ENCODE assay signal across 1 cellular context in genomic region chr20:19832875-19833274, GRCh38.
TF ChIP-seq lines count a peak whose summit lies in the region.

No MANE protein-coding gene starts in this region.

TF ChIP-seq in HepG2, 621 proteins besides CTCF, POLR2A, EP300 and RAD21 (continued from another document):
- TF ChIP-seq, protein P1, sequence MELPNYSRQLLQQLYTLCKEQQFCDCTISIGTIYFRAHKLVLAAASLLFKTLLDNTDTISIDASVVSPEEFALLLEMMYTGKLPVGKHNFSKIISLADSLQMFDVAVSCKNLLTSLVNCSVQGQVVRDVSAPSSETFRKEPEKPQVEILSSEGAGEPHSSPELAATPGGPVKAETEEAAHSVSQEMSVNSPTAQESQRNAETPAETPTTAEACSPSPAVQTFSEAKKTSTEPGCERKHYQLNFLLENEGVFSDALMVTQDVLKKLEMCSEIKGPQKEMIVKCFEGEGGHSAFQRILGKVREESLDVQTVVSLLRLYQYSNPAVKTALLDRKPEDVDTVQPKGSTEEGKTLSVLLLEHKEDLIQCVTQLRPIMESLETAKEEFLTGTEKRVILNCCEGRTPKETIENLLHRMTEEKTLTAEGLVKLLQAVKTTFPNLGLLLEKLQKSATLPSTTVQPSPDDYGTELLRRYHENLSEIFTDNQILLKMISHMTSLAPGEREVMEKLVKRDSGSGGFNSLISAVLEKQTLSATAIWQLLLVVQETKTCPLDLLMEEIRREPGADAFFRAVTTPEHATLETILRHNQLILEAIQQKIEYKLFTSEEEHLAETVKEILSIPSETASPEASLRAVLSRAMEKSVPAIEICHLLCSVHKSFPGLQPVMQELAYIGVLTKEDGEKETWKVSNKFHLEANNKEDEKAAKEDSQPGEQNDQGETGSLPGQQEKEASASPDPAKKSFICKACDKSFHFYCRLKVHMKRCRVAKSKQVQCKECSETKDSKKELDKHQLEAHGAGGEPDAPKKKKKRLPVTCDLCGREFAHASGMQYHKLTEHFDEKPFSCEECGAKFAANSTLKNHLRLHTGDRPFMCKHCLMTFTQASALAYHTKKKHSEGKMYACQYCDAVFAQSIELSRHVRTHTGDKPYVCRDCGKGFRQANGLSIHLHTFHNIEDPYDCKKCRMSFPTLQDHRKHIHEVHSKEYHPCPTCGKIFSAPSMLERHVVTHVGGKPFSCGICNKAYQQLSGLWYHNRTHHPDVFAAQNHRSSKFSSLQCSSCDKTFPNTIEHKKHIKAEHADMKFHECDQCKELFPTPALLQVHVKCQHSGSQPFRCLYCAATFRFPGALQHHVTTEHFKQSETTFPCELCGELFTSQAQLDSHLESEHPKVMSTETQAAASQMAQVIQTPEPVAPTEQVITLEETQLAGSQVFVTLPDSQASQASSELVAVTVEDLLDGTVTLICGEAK (IDR thresholded peaks at IDR 0.05): no peak
- TF ChIP-seq, protein P1 (CRISPR knock-in tag; IDR thresholded peaks at IDR 0.05): no peak
- TF ChIP-seq HOXA3 (CRISPR knock-in tag; IDR thresholded peaks at IDR 0.05): no peak
- TF ChIP-seq EED (CRISPR knock-in tag; IDR thresholded peaks at IDR 0.05): no peak
- TF ChIP-seq RCOR2 (CRISPR knock-in tag; IDR thresholded peaks at IDR 0.05): no peak
- TF ChIP-seq ZNF530 (CRISPR knock-in tag; IDR thresholded peaks at IDR 0.05; ENCODE audit: low read depth): no peak
- no peak for TF ChIP-seq PRDM15 (CRISPR knock-in tag; IDR thresholded peaks at IDR 0.05)
- TF ChIP-seq ZNF567 (CRISPR knock-in tag; IDR thresholded peaks at IDR 0.05; ENCODE audit: borderline replicate concordance): no peak
- no peak for TF ChIP-seq ZNF674 (CRISPR knock-in tag; IDR thresholded peaks at IDR 0.05; ENCODE audit: low read depth)
- TF ChIP-seq AKNA (CRISPR knock-in tag; IDR thresholded peaks at IDR 0.05; ENCODE audit: borderline replicate concordance): no peak
